In the genomic region with DNA sequence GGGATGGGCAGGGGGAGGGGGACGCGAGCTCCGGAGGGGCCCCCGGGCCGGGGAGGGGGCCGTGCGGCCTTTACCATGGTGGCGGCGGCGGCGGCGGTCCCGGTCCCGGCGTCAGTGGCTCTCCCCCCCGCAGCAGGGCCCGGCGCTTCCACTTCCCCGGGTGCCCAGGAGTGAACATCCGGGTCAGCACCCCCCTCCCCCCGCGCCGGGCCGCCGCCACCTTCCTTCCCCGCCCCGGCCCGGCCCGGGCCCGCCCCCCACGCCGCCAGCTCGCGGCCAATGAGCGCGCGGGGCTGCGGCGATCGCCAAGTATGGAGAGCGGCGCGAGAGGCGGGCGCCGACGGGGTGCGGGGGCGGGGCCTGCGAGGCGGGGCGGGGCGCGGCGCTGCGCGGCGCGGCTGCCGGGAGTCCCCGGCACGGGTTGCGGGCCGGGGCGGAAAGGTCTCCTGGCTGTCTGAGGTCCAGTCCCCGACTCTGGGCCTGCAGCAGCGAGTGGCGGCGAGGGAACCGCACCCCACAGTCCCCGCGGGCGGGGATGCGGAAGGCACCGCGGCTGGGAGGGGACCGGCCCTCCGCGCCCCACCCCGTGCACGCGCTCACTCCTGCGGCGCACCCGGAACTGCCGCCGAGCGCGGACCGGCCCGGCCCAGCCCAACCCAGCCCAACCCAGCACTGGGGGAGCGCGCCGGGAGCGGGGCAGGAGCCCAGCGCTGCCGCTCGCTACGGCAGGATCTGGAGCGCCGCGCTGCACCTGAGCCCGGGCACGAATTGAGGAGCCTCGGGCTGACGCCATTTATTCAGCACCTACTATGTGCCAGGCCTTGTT, we compare ENCODE assay signal across 8 cellular contexts. TPM values are rescaled to one million over a fixed set of nuclear protein-coding genes. Genes with fewer than 3 reads are reported as not detected.
DNase-seq lines count a peak whose midpoint lies in the region; ATAC-seq and TF ChIP-seq lines count a peak whose summit lies in the region.

A gene (minus strand): TSS at position 178 of the 826 bp plus-strand sequence. CDS start 101 bp downstream, at position 77.

- ATAC-seq in gastroesophageal sphincter: peak; percentile 96

- no peak for TF ChIP-seq RAD21 in SK-N-SH (IDR thresholded peaks at IDR 0.05; ENCODE audit: low read length)

- H3K27ac ChIP-seq in SK-N-SH (ENCODE audit: low read depth in 2 of 2, low read length in 1 of 2) (peak within 1 kb of the TSS; percentile 74 to 94), gastroesophageal sphincter (peak within 1 kb of the TSS; percentile 99 to 100 (median 99)), substantia nigra (ENCODE audit: low read depth, low read length, poor library complexity, severe bottlenecking) (peak within 1 kb of the TSS; percentile 84)

- TF ChIP-seq POLR2A in gastroesophageal sphincter (IDR thresholded peaks at IDR 0.05): peak; percentile 91 to 92

- H4K20me1 ChIP-seq in SK-N-SH (ENCODE audit: insufficient read depth): peaks cover 43% of the 10 kb centered on the region

- DNase-seq in GDM1 (lab: John Stamatoyannopoulos, UW) (peak; percentile 92), HAP-1 (ENCODE audit: low spot score in 2 of 2) (peak; percentile 76 to 96), MG63 (peak; percentile 93), SK-N-SH (peak; percentile 99), nucleus accumbens (lab: John Stamatoyannopoulos, UW) (peak in 55 of 56 donors; percentile 54 to 97 (median 89)), substantia nigra (lab: John Stamatoyannopoulos, UW) (peak; percentile 68 to 97 (median 90))
- peak; percentile 95 for DNase-seq in activated naive CD4-positive, alpha-beta T cell treated with anti-CD3 and anti-CD28 coated beads, Interleukin-2, amount 10 ng/mL, durations not matched to agents 7 days and 5 days

- TF ChIP-seq CTCF in SK-N-SH (IDR thresholded peaks at IDR 0.05) (no peak), gastroesophageal sphincter (IDR thresholded peaks at IDR 0.05) (peak in 2 of 4 experiments; percentile 17 to 24)

- peak within 1 kb of the TSS; percentile 95 for H3K27ac Mint-ChIP-seq in activated naive CD4-positive, alpha-beta T cell treated with anti-CD3 and anti-CD28 coated beads, Interleukin-2, amount 10 ng/mL, durations not matched to agents 7 days and 5 days

- CTCF ChIA-PET in SK-N-SH (lab: Yijun Ruan, JAX): interaction anchor here (0.8 to 2.7 kb wide), 4 partner anchors 36 to 168 kb away, joined by 3 to 11 read pairs (median 3); no protein-coding TSS in a partner anchor
- CTCF ChIA-PET in activated naive CD4-positive, alpha-beta T cell treated with anti-CD3 and anti-CD28 coated beads, Interleukin-2, amount 10 ng/mL, durations not matched to agents 7 days and 5 days (lab: Charles Lee): interaction anchor here (0.8 to 2.9 kb wide), 6 partner anchors 25 to 168 kb away, joined by 3 to 25 read pairs (median 4); no protein-coding TSS in a partner anchor

- H3K9me3 Mint-ChIP-seq in activated naive CD4-positive, alpha-beta T cell treated with anti-CD3 and anti-CD28 coated beads, Interleukin-2, amount 10 ng/mL, durations not matched to agents 7 days and 5 days: no peaks in the 10 kb centered on the region

- 5% methylated on average over 4 of the region's 106 CpGs for WGBS in SK-N-SH (ENCODE audit: low lambda C conversion rate)
- no CpG with 5 or more reads among the region's 106 CpGs for WGBS in gastroesophageal sphincter (ENCODE audit: low coverage in 1 of 2), 2 donors

- H3K36me3 ChIP-seq in HAP-1 (replicated peaks): peaks cover 15% of the 10 kb centered on the region
- H3K36me3 ChIP-seq in MG63: peaks cover 25% of the 10 kb centered on the region
- H3K36me3 ChIP-seq in SK-N-SH (replicated peaks in 1 of 2; ENCODE audit: control insufficient read depth in 1 of 2, insufficient read depth in 2 of 2, low read length in 1 of 2): peaks cover 0 to 24% of the 10 kb centered on the region in 2 experiments
- H3K36me3 ChIP-seq in gastroesophageal sphincter: no peaks in the 10 kb centered on the region

- H3K9ac ChIP-seq in SK-N-SH: peak within 1 kb of the TSS; percentile 88

- H3K4me3 ChIP-seq in HAP-1 (peak within 1 kb of the TSS; percentile 95), MG63 (peak within 1 kb of the TSS; percentile 95), SK-N-SH (ENCODE audit: low read depth in 2 of 2, low read length in 1 of 2) (peak within 1 kb of the TSS; percentile 71 to 93), gastroesophageal sphincter (peak within 1 kb of the TSS; percentile 94 to 97)

- peaks cover 56% of the 10 kb centered on the region for H3K4me1 Mint-ChIP-seq in activated naive CD4-positive, alpha-beta T cell treated with anti-CD3 and anti-CD28 coated beads, Interleukin-2, amount 10 ng/mL, durations not matched to agents 7 days and 5 days

- no peaks in the 10 kb centered on the region for H3K27me3 ChIP-seq in HAP-1 (ENCODE audit: low read depth)
- no peaks in the 10 kb centered on the region for H3K27me3 ChIP-seq in MG63
- H3K27me3 ChIP-seq in SK-N-SH (ENCODE audit: insufficient read depth): no peaks in the 10 kb centered on the region
- no peaks in the 10 kb centered on the region for H3K27me3 ChIP-seq in gastroesophageal sphincter

- TF ChIP-seq EP300 in SK-N-SH (IDR thresholded peaks at IDR 0.05; ENCODE audit: borderline replicate concordance in 1 of 2, low read depth in 1 of 2, low read length in 1 of 2): no peak
- no peak for TF ChIP-seq EP300 in gastroesophageal sphincter (IDR thresholded peaks at IDR 0.05)

- no peaks in the 10 kb centered on the region for H3K9me3 ChIP-seq in HAP-1
- no peaks in the 10 kb centered on the region for H3K9me3 ChIP-seq in MG63
- H3K9me3 ChIP-seq in SK-N-SH: no peaks in the 10 kb centered on the region
- H3K9me3 ChIP-seq in gastroesophageal sphincter: no peaks in the 10 kb centered on the region

- H3K4me3 Mint-ChIP-seq in activated naive CD4-positive, alpha-beta T cell treated with anti-CD3 and anti-CD28 coated beads, Interleukin-2, amount 10 ng/mL, durations not matched to agents 7 days and 5 days: peak within 1 kb of the TSS; percentile 93

- H3K79me2 ChIP-seq in SK-N-SH (ENCODE audit: insufficient read depth): peaks cover 59% of the 10 kb centered on the region

- H3K4me2 ChIP-seq in SK-N-SH: peak within 1 kb of the TSS; percentile 100

- no peaks in the 10 kb centered on the region for H3K9me2 ChIP-seq in SK-N-SH

- H3K27me3 Mint-ChIP-seq in activated naive CD4-positive, alpha-beta T cell treated with anti-CD3 and anti-CD28 coated beads, Interleukin-2, amount 10 ng/mL, durations not matched to agents 7 days and 5 days: no peaks in the 10 kb centered on the region

- H3K36me3 Mint-ChIP-seq in activated naive CD4-positive, alpha-beta T cell treated with anti-CD3 and anti-CD28 coated beads, Interleukin-2, amount 10 ng/mL, durations not matched to agents 7 days and 5 days: peaks cover 32% of the 10 kb centered on the region

- no peaks in the 10 kb centered on the region for H3F3A ChIP-seq in SK-N-SH (replicated peaks; ENCODE audit: insufficient read depth)

- H2AFZ ChIP-seq in SK-N-SH (ENCODE audit: low read depth): peak within 1 kb of the TSS; percentile 80; the same call in 1 of the 2 replicates

- in situ Hi-C loops in HAP-1 (cut with MboI; ENCODE audit: low sequenced_read_pairs): loop anchor here (10.0 kb wide), 1 partner anchor 169 kb away; no protein-coding TSS in a partner anchor

- POLR2A ChIA-PET in SK-N-SH (lab: Yijun Ruan, JAX): interaction anchor here (1.0 to 1.2 kb wide), 2 partner anchors 40 to 80 kb away, joined by 4 read pairs; no protein-coding TSS in a partner anchor

- H3K4me1 ChIP-seq in HAP-1: peaks cover 32% of the 10 kb centered on the region
- H3K4me1 ChIP-seq in SK-N-SH (ENCODE audit: control insufficient read depth in 1 of 2, insufficient read depth in 2 of 2, low read depth in 1 of 2, low read length in 1 of 2): peaks cover 34 to 44% of the 10 kb centered on the region in 2 experiments
- H3K4me1 ChIP-seq in gastroesophageal sphincter: peaks cover 8 to 66% (median 49%) of the 10 kb centered on the region in 3 donors

TF ChIP-seq in SK-N-SH, 30 proteins besides CTCF, POLR2A, EP300 and RAD21 (continues in another document):
- TF ChIP-seq, protein P1, sequence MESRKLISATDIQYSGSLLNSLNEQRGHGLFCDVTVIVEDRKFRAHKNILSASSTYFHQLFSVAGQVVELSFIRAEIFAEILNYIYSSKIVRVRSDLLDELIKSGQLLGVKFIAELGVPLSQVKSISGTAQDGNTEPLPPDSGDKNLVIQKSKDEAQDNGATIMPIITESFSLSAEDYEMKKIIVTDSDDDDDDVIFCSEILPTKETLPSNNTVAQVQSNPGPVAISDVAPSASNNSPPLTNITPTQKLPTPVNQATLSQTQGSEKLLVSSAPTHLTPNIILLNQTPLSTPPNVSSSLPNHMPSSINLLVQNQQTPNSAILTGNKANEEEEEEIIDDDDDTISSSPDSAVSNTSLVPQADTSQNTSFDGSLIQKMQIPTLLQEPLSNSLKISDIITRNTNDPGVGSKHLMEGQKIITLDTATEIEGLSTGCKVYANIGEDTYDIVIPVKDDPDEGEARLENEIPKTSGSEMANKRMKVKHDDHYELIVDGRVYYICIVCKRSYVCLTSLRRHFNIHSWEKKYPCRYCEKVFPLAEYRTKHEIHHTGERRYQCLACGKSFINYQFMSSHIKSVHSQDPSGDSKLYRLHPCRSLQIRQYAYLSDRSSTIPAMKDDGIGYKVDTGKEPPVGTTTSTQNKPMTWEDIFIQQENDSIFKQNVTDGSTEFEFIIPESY (IDR thresholded peaks at IDR 0.05; ENCODE audit: borderline replicate concordance, low read depth): no peak
- TF ChIP-seq FOXM1 (IDR thresholded peaks at IDR 0.05; ENCODE audit: low read depth): no peak
- peak; percentile 48; the same call in 1 of the 2 replicates for TF ChIP-seq TAF1 (IDR thresholded peaks at IDR 0.05; ENCODE audit: borderline replicate concordance, low read depth, low read length)
- TF ChIP-seq RCOR1 (IDR thresholded peaks at IDR 0.05; ENCODE audit: low read length): no peak
- no peak for TF ChIP-seq RFX5 (IDR thresholded peaks at IDR 0.05; ENCODE audit: low read length)
- TF ChIP-seq, protein P2, sequence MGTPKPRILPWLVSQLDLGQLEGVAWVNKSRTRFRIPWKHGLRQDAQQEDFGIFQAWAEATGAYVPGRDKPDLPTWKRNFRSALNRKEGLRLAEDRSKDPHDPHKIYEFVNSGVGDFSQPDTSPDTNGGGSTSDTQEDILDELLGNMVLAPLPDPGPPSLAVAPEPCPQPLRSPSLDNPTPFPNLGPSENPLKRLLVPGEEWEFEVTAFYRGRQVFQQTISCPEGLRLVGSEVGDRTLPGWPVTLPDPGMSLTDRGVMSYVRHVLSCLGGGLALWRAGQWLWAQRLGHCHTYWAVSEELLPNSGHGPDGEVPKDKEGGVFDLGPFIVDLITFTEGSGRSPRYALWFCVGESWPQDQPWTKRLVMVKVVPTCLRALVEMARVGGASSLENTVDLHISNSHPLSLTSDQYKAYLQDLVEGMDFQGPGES (IDR thresholded peaks at IDR 0.05; ENCODE audit: low read depth, low read length): no peak
- TF ChIP-seq GABPA (IDR thresholded peaks at IDR 0.05; ENCODE audit: low read depth): peak; percentile 84
- no peak for TF ChIP-seq NRF1 (IDR thresholded peaks at IDR 0.05; ENCODE audit: low read depth, low read length)

RNA-seq across cellular contexts. Expression of the gene that starts here (rescaled TPM):
- total RNA-seq in MG63 (2014; rRNA removed; shearing (Covaris generic); ENCODE audit: low replicate concordance): 316 and 357 TPM in 2 replicates
- 116 and 122 TPM in 2 replicates for polyA plus RNA-seq in SK-N-SH (2012; rRNA removed)
- 137 and 163 TPM in 2 replicates for polyA plus RNA-seq in SK-N-SH (2012; cell fraction: cytosol; rRNA removed)
- polyA plus RNA-seq in SK-N-SH (2012; cell fraction: nucleus; rRNA removed): 55.0 and 73.6 TPM in 2 replicates
- 100 to 1,000 TPM; 160 to 288 (median 184) TPM for total RNA-seq in gastroesophageal sphincter

Comparison
In these comparisons a context has a peak if more than half of its experiments do, and no peak if none do; other contexts are left out.
1. Peak in every context shown above with its lines: DNase-seq, ATAC-seq, H3K4me3 ChIP-seq and H3K27ac ChIP-seq.